Comparison of ENCODE assay signal across 8 cellular contexts in the genomic region with DNA sequence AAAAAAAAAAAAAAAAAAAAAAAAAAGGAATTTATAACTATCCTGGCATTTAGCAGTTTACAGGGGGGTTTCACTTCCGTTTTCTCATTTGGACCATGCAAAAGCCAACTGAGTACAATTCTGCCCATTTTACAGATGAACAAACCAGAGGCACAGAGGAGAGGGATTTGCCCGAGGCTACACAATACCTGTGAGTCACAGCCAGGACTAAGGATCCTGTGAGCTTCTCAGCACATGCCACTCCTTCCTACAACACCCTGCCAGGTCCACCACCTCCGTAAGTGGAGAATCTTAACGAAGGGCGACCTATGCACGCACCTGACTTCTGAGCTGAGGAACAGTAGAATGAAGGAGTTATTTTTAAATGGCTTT.
DNase-seq lines count a peak whose midpoint lies in the region; ATAC-seq, FAIRE-seq and TF ChIP-seq lines count a peak whose summit lies in the region.

No MANE protein-coding gene starts in this region.

- H2AFZ ChIP-seq in PC-3 (ENCODE audit: low read length) (peak overlapping the region; percentile 78), H1 (ENCODE audit: low read length) (no peak overlapping the region)

- H3K4me2 ChIP-seq in PC-3 (ENCODE audit: low read length): peak overlapping the region; percentile 85
- H3K4me2 ChIP-seq in H1 (ENCODE audit: insufficient read depth in 1 of 2, low read depth in 2 of 2, low read length in 2 of 2): no peak overlapping the region

- H3K36me3 ChIP-seq in PC-3 (ENCODE audit: low read depth, low read length) (no peaks in the 10 kb centered on the region), H1 (ENCODE audit: control insufficient read depth in 2 of 4, insufficient read depth in 4 of 4, low read length in 3 of 4) (no peaks in the 10 kb centered on the region)

- H2AK5ac ChIP-seq in H1 (ENCODE audit: low read depth, low read length): no peak overlapping the region

- H3K56ac ChIP-seq in H1 (replicated peaks; ENCODE audit: insufficient read length, low read depth, low read length): no peak overlapping the region

- no peaks in the 10 kb centered on the region for H3K79me2 ChIP-seq in PC-3 (ENCODE audit: low read length)
- no peaks in the 10 kb centered on the region for H3K79me2 ChIP-seq in H1 (ENCODE audit: control insufficient read depth in 1 of 2, insufficient read depth in 2 of 2, low read length in 2 of 2)

- no peak overlapping the region for H3K14ac ChIP-seq in H1 (ENCODE audit: insufficient read length)

- no peaks in the 10 kb centered on the region for H3K9me2 ChIP-seq in PC-3 (replicated peaks; ENCODE audit: low read length)

- H3K9ac ChIP-seq in PC-3 (ENCODE audit: low read length) (peak overlapping the region; percentile 72), H1 (replicated peaks in 1 of 4; ENCODE audit: extremely low read depth in 1 of 4, low read depth in 3 of 4, low read length in 3 of 4) (no peak overlapping the region)

- TF ChIP-seq CTCF in CD14-positive monocyte (IDR thresholded peaks at IDR 0.05): no peak
- TF ChIP-seq CTCF in PC-3 (conservative IDR thresholded peaks at IDR 0.05; ENCODE audit: low read depth, low read length): no peak
- TF ChIP-seq CTCF in H1 (IDR thresholded peaks at IDR 0.05; ENCODE audit: control extremely low read depth in 1 of 3, insufficient read depth in 1 of 3, low read depth in 1 of 3, low read length in 3 of 3): no peak
- TF ChIP-seq CTCF in omental fat pad (IDR thresholded peaks at IDR 0.05): no peak

- H4K20me1 ChIP-seq in PC-3 (ENCODE audit: low read length): no peaks in the 10 kb centered on the region
- H4K20me1 ChIP-seq in H1 (replicated peaks in 1 of 2; ENCODE audit: control insufficient read depth in 1 of 2, insufficient read depth in 2 of 2, low read length in 2 of 2): no peaks in the 10 kb centered on the region

- 88% methylated on average over 6 of the region's 6 CpGs; no CpG with 5 or more reads in 1 of the 2 experiments for WGBS in H1 (ENCODE audit: extremely low coverage in 1 of 2, insufficient coverage in 1 of 2, insufficient read length in 1 of 2, insufficient replicate concordance in 2 of 2, low coverage in 1 of 2, low lambda C conversion rate in 2 of 2, missing lambda C conversion rate in 1 of 2), 2 experiments

- H3K18ac ChIP-seq in H1 (ENCODE audit: extremely low read depth, low read length): 0 out of 2 replicates have a peak overlapping the region, but pooled peaks have one; percentile 60

- TF ChIP-seq RAD21 in H1 (IDR thresholded peaks at IDR 0.05 in 1 of 2, conservative IDR thresholded peaks at IDR 0.05 in 1 of 2; ENCODE audit: low read depth in 2 of 2, low read length in 2 of 2): no peak

- H3K4me1 Mint-ChIP-seq in CD14-positive monocyte: peaks cover 27% of the 10 kb centered on the region

- POLR2A ChIA-PET in PC-3 (lab: Charles Lee; ENCODE audit: unreplicated experiment): no interaction called here
- POLR2A ChIA-PET in H1 (lab: Charles Lee; ENCODE audit: partially characterized antibody): interaction anchor here (0.9 to 1.2 kb wide), 2 partner anchors 36 to 75 kb away, joined by 3 read pairs; partner anchors contain the start of gene USP9X

- H2BK15ac ChIP-seq in H1 (ENCODE audit: low read length): no peak overlapping the region; the same call in 1 of the 2 replicates

- no peak overlapping the region for H2BK12ac ChIP-seq in H1 (ENCODE audit: low read depth, low read length)

- peak; percentile 49 for DNase-seq in CD14-positive monocyte (ENCODE audit: low spot score)
- DNase-seq in PC-3: no peak
- no peak for DNase-seq in H1 (ENCODE audit: low read depth in 1 of 2, low spot score in 2 of 2)
- DNase-seq in omental fat pad (ENCODE audit: low spot score): no peak
- no peak for DNase-seq in dedifferentiated amniotic fluid mesenchymal stem cell (ENCODE audit: extremely low spot score)
- no peak for DNase-seq in NCI-H1092 (lab: John Stamatoyannopoulos, UW)
- DNase-seq in NCI-H526 (lab: John Stamatoyannopoulos, UW): no peak
- DNase-seq in stimulated activated CD4-positive, alpha-beta T cell treated with anti-CD3 and anti-CD28 coated beads, Interleukin-4, amount 100 ng/mL, for 1 hour: no peak

- intact Hi-C loops in CD14-positive monocyte (cut with micrococcal nuclease) (loop anchor here in 1 of 2 donors (10.0 kb wide), 2 partner anchors 65 to 75 kb away; partner anchors contain the start of gene USP9X), PC-3 (cut with micrococcal nuclease) (loop anchor here (1.0 to 10.0 kb wide), 2 partner anchors 74 to 115 kb away; no protein-coding TSS in a partner anchor)

- no peak overlapping the region; the same call in 1 of the 2 replicates for H2BK5ac ChIP-seq in H1 (ENCODE audit: low read depth, low read length)

- ATAC-seq in PC-3 (peak; percentile 30), omental fat pad (ENCODE audit: low FRiP score) (peak; percentile 66)

- H3K4me1 ChIP-seq in PC-3 (ENCODE audit: insufficient read depth, low read length) (peaks cover 21% of the 10 kb centered on the region), H1 (replicated peaks in 1 of 4; ENCODE audit: control insufficient read depth in 3 of 4, insufficient read depth in 4 of 4, low read length in 3 of 4) (peaks cover 0 to 10% (median 2%) of the 10 kb centered on the region in 4 experiments; a peak in 1 of 7 replicates)

- peak overlapping the region; percentile 94 to 97 (median 95) for H3K27ac Mint-ChIP-seq in CD14-positive monocyte

- no peaks in the 10 kb centered on the region for H3K9me3 ChIP-seq in PC-3 (ENCODE audit: low read length)
- H3K9me3 ChIP-seq in H1 (ENCODE audit: insufficient read depth in 2 of 2, low read depth in 1 of 2, low read length in 1 of 2): no peaks in the 10 kb centered on the region

- H3K27me3 ChIP-seq in PC-3 (ENCODE audit: low read length) (no peaks in the 10 kb centered on the region), H1 (replicated peaks in 1 of 4; ENCODE audit: control insufficient read depth in 3 of 4, extremely low read depth in 1 of 4, insufficient read depth in 3 of 4, low read length in 3 of 4) (no peaks in the 10 kb centered on the region)

- no peaks in the 10 kb centered on the region for H3F3A ChIP-seq in PC-3 (ENCODE audit: low read length, unreplicated experiment)

- peak overlapping the region; percentile 52 for H3K4me3 ChIP-seq in PC-3 (ENCODE audit: low read length)
- H3K4me3 ChIP-seq in H1 (ENCODE audit: extremely low read depth in 1 of 4, insufficient read depth in 2 of 4, low read depth in 3 of 4, low read length in 4 of 4): no peak overlapping the region

- no peak for FAIRE-seq in H1 (lab: Jason Lieb, UNC)

- no peak for TF ChIP-seq EP300 in H1 (IDR thresholded peaks at IDR 0.05; ENCODE audit: borderline replicate concordance in 1 of 2, low read depth in 2 of 2, low read length in 2 of 2)

- no TSS peak for BruUV-seq in PC-3 (replicated peaks; lab: Mats Ljungman, UMichigan)

- H3K36me3 Mint-ChIP-seq in CD14-positive monocyte: no peaks in the 10 kb centered on the region

- no peaks in the 10 kb centered on the region for H3K79me1 ChIP-seq in H1 (ENCODE audit: low read depth, low read length)

- H3K27ac ChIP-seq in PC-3 (ENCODE audit: low read length) (peak overlapping the region; percentile 94), H1 (ENCODE audit: low read depth, low read length) (no peak overlapping the region)

- no peak overlapping the region for H2BK120ac ChIP-seq in H1 (replicated peaks; ENCODE audit: low read depth, low read length)

- H3K4me3 Mint-ChIP-seq in CD14-positive monocyte: peak overlapping the region; percentile 74 to 89

- H2BK20ac ChIP-seq in H1 (ENCODE audit: low read length): no peak overlapping the region; the same call in 1 of the 2 replicates

- H3K4ac ChIP-seq in H1 (replicated peaks; ENCODE audit: insufficient read length, low read depth, low read length): no peak overlapping the region

- H3K9me3 Mint-ChIP-seq in CD14-positive monocyte: peaks cover 0 to 1% (median 0%) of the 10 kb centered on the region in 7 donors

- peaks cover 3 to 11% (median 4%) of the 10 kb centered on the region in 3 donors for H3K27me3 Mint-ChIP-seq in CD14-positive monocyte (ENCODE audit: low read depth in 3 of 3)

- no peak overlapping the region for H4K8ac ChIP-seq in H1 (ENCODE audit: extremely low read depth, insufficient read depth, low read length)

- peak overlapping the region; percentile 91 for H4K91ac ChIP-seq in H1 (replicated peaks; ENCODE audit: insufficient read length, low read length)

- no peaks in the 10 kb centered on the region for H3K23me2 ChIP-seq in H1 (ENCODE audit: low read depth, low read length)

- no peak overlapping the region for H4K5ac ChIP-seq in H1 (ENCODE audit: insufficient read length, low read depth, low read length)

- no peak overlapping the region for H3K23ac ChIP-seq in H1 (ENCODE audit: insufficient read length)

- TF ChIP-seq POLR2A in H1 (IDR thresholded peaks at IDR 0.05; ENCODE audit: control extremely low read depth in 1 of 2, low read depth in 2 of 2, low read length in 2 of 2): no peak

- CTCF ChIA-PET in PC-3 (lab: Charles Lee) (interaction anchor here (0.6 to 1.2 kb wide), 2 partner anchors 35 to 216 kb away, joined by 3 to 6 read pairs; no protein-coding TSS in a partner anchor), H1 (lab: Charles Lee; ENCODE audit: partially characterized antibody) (interaction anchor here (0.9 to 1.7 kb wide), 2 partner anchors 11 to 34 kb away, joined by 4 to 6 read pairs; no protein-coding TSS in a partner anchor)

TF ChIP-seq in H1, 55 proteins besides CTCF, POLR2A, EP300 and RAD21:
- TF ChIP-seq PHF8 (conservative IDR thresholded peaks at IDR 0.05; ENCODE audit: low read depth, low read length) (no peak), KDM1A (IDR thresholded peaks at IDR 0.05; ENCODE audit: borderline replicate concordance, low read length) (0 out of 2 replicates have a peak, but pooled peaks have one; percentile 14)
